Comparison of ENCODE assay signal across 9 cellular contexts in genomic region chr17:81396278-81396721, GRCh38. TPM values are rescaled to one million over a fixed set of nuclear protein-coding genes. Genes with fewer than 3 reads are reported as not detected.
A peak's percentile ranks its signal among the peaks of the same experiment; 100 is the strongest.
DNase-seq lines count a peak whose midpoint lies in the region; ATAC-seq and TF ChIP-seq lines count a peak whose summit lies in the region.
"Had no signal": no experiment of that assay in that cellular context is flagged by ENCODE, and none has a peak within 500 bp of the region (broad histone marks: within the 10 kb centered on the region; RNA-seq: fewer than 3 reads in every experiment).

No MANE protein-coding gene starts in this region.

- 3% methylated on average over 27 of the region's 54 CpGs for WGBS in SK-N-SH (ENCODE audit: low lambda C conversion rate)
- WGBS in mesenchymal stem cell = under 1% methylated on average over 28 of the region's 54 CpGs
- 14% methylated on average over 53 of the region's 54 CpGs; no CpG with 5 or more reads in 1 of the 2 donors for WGBS in transverse colon (ENCODE audit: low coverage in 1 of 2), 2 donors

- no peaks in the 10 kb centered on the region for H3K9me2 ChIP-seq in SK-N-SH

- peaks cover 36 to 73% of the 10 kb centered on the region in 2 experiments for H3K4me1 ChIP-seq in SK-N-SH (ENCODE audit: control insufficient read depth in 1 of 2, insufficient read depth in 2 of 2, low read depth in 1 of 2, low read length in 1 of 2)
- H3K4me1 ChIP-seq in mesenchymal stem cell (ENCODE audit: control insufficient read depth, insufficient read depth, low read depth, low read length) = peaks cover 27% of the 10 kb centered on the region
- peaks cover 20 to 50% (median 41%) of the 10 kb centered on the region in 4 donors for H3K4me1 ChIP-seq in transverse colon

- TF ChIP-seq EP300 in SK-N-SH (IDR thresholded peaks at IDR 0.05; ENCODE audit: borderline replicate concordance in 1 of 2, low read depth in 1 of 2, low read length in 1 of 2) (no peak), transverse colon (IDR thresholded peaks at IDR 0.05; ENCODE audit: low read depth) (no peak)

- no peaks in the 10 kb centered on the region for H3K27me3 ChIP-seq in SK-N-SH (ENCODE audit: insufficient read depth)
- H3K27me3 ChIP-seq in mesenchymal stem cell (ENCODE audit: control insufficient read depth in 1 of 2, insufficient read depth in 1 of 2, low read length in 2 of 2) = no peaks in the 10 kb centered on the region
- H3K27me3 ChIP-seq in transverse colon = peaks cover 13% of the 10 kb centered on the region

- intact Hi-C loops in transverse colon (cut with DNase I; ENCODE audit: low total_unique reads) = loop anchor here (10.0 kb wide), 1 partner anchor 101 kb away; the partner anchor contains the start of gene SLC38A10

- H3K4ac ChIP-seq in mesenchymal stem cell (ENCODE audit: low read depth in 1 of 2, low read length in 2 of 2) = peak overlapping the region; percentile 96 to 100

- H3K36me3 ChIP-seq in SK-N-SH (replicated peaks in 1 of 2; ENCODE audit: control insufficient read depth in 1 of 2, insufficient read depth in 2 of 2, low read length in 1 of 2) = no peaks in the 10 kb centered on the region
- peaks cover 0 to 2% of the 10 kb centered on the region in 2 experiments for H3K36me3 ChIP-seq in mesenchymal stem cell (ENCODE audit: control insufficient read depth in 1 of 2, insufficient read depth in 2 of 2, low read depth in 1 of 2, low read length in 2 of 2)
- H3K36me3 ChIP-seq in transverse colon = no peaks in the 10 kb centered on the region

- peak overlapping the region; percentile 99 for H2BK5ac ChIP-seq in mesenchymal stem cell (ENCODE audit: low read depth, low read length, poor library complexity, severe bottlenecking)

- POLR2A ChIA-PET in SK-N-SH (lab: Yijun Ruan, JAX) = interaction anchor here (0.6 to 3.6 kb wide), 5 partner anchors 23 to 103 kb away, joined by 4 to 28 read pairs (median 9); no protein-coding TSS in a partner anchor
- POLR2A ChIA-PET in GM10248 (lab: Yijun Ruan, JAX) = no interaction called here

- H3K9me3 ChIP-seq in SK-N-SH = no peaks in the 10 kb centered on the region
- no peaks in the 10 kb centered on the region for H3K9me3 ChIP-seq in mesenchymal stem cell (ENCODE audit: control insufficient read depth, low read length)
- no peaks in the 10 kb centered on the region for H3K9me3 ChIP-seq in transverse colon

- peak overlapping the region; percentile 99 for H2BK15ac ChIP-seq in mesenchymal stem cell (ENCODE audit: low read depth, poor library complexity, severe bottlenecking)

- ATAC-seq in SK-N-SH treated with all-trans-retinoic acid at 6 μM for 48 hours = no peak

- TF ChIP-seq RAD21 in SK-N-SH (IDR thresholded peaks at IDR 0.05; ENCODE audit: low read length) = no peak

- peaks cover 21% of the 10 kb centered on the region for H4K20me1 ChIP-seq in SK-N-SH (ENCODE audit: insufficient read depth)

- H3K4me2 ChIP-seq in SK-N-SH = peak overlapping the region; percentile 93
- H3K4me2 ChIP-seq in mesenchymal stem cell (ENCODE audit: low read length, poor library complexity, severe bottlenecking) = peak overlapping the region; percentile 97

- H3K18ac ChIP-seq in mesenchymal stem cell (ENCODE audit: low read depth in 1 of 2, low read length in 2 of 2) = peak overlapping the region; percentile 96 to 98

- peak overlapping the region; percentile 84 for H4K8ac ChIP-seq in mesenchymal stem cell (ENCODE audit: low read length)

- peak overlapping the region; percentile 65 for H2AK5ac ChIP-seq in mesenchymal stem cell (ENCODE audit: low read length, severe bottlenecking)

- H3K9ac ChIP-seq in SK-N-SH (peak overlapping the region; percentile 95), mesenchymal stem cell (ENCODE audit: low read length) (peak overlapping the region; percentile 96)

- peak overlapping the region; percentile 92 to 95 for H3K14ac ChIP-seq in mesenchymal stem cell (ENCODE audit: low read length in 2 of 2)

- DNase-seq in SK-N-SH (no peak), mesenchymal stem cell (no peak), transverse colon (no peak), SIG-M5 (lab: John Stamatoyannopoulos, UW) (no peak), GM10248 (ENCODE audit: extremely low spot score) (no peak)
- DNase-seq in activated T-cell treated with anti-CD3 and anti-CD28 coated beads, Interleukin-2, amount 50 U/mL, for 48 hours = no peak

- peaks cover 32% of the 10 kb centered on the region for H3F3A ChIP-seq in SK-N-SH (replicated peaks; ENCODE audit: insufficient read depth)

- H3K4me3 ChIP-seq in SK-N-SH (ENCODE audit: low read depth in 2 of 2, low read length in 1 of 2) = peak overlapping the region; percentile 60 to 80
- peak overlapping the region; percentile 66 to 82 for H3K4me3 ChIP-seq in mesenchymal stem cell (ENCODE audit: insufficient read depth in 1 of 2, low read depth in 1 of 2, low read length in 2 of 2)
- H3K4me3 ChIP-seq in transverse colon = peak overlapping the region; percentile 54 to 85 (median 70)

- TF ChIP-seq CTCF in SK-N-SH (IDR thresholded peaks at IDR 0.05) (no peak), transverse colon (IDR thresholded peaks at IDR 0.05) (no peak), GM10248 (IDR thresholded peaks at IDR 0.05; ENCODE audit: control extremely low read depth, extremely low read depth, low read depth, missing control alignments) (no peak)

- H3K79me1 ChIP-seq in mesenchymal stem cell (replicated peaks; ENCODE audit: low read length, poor library complexity, severe bottlenecking) = peaks cover 9% of the 10 kb centered on the region

- no peak for TF ChIP-seq POLR2A in transverse colon (IDR thresholded peaks at IDR 0.05)

- peak overlapping the region; percentile 100 for H2BK120ac ChIP-seq in mesenchymal stem cell (ENCODE audit: low read depth, low read length)

- in situ Hi-C loops in transverse colon (cut with MboI; ENCODE audit: low pct_ligation_motif_present in 1 of 4, low pct_unique_long_range_greater_than_20kb in 1 of 4, low sequenced_read_pairs in 3 of 4) = loop anchor here in 2 of 4 donors (10.0 to 25.0 kb wide), 3 partner anchors 61 to 109 kb away; partner anchors contain the start of gene SLC38A10 (in 1 of the 2)

- CTCF ChIA-PET in SK-N-SH (lab: Yijun Ruan, JAX) = interaction anchor here (0.8 to 8.6 kb wide), 16 partner anchors 11 to 143 kb away, joined by 3 to 104 read pairs (median 6); no protein-coding TSS in a partner anchor
- CTCF ChIA-PET in GM10248 (lab: Yijun Ruan, JAX) = interaction anchor here (2.0 kb wide), 1 partner anchor 25 kb away, joined by 6 read pairs; no protein-coding TSS in a partner anchor

- H4K91ac ChIP-seq in mesenchymal stem cell (ENCODE audit: low read length) = peak overlapping the region; percentile 99

- peak overlapping the region; percentile 61 to 97 for H2BK12ac ChIP-seq in mesenchymal stem cell (ENCODE audit: low read length in 2 of 2)

- no peak overlapping the region for H3K23ac ChIP-seq in mesenchymal stem cell (ENCODE audit: low read length in 2 of 2)

- peaks cover 70% of the 10 kb centered on the region for H3K79me2 ChIP-seq in SK-N-SH (ENCODE audit: insufficient read depth)

- H3K27ac ChIP-seq in SK-N-SH (ENCODE audit: low read depth in 2 of 2, low read length in 1 of 2) = peak overlapping the region; percentile 83 to 89
- peak overlapping the region; percentile 72 for H3K27ac ChIP-seq in cingulate gyrus (ENCODE audit: low read depth, low read length)
- peak overlapping the region; percentile 72 for H3K27ac ChIP-seq in mesenchymal stem cell (ENCODE audit: low read length, poor library complexity, severe bottlenecking)
- H3K27ac ChIP-seq in transverse colon = peak overlapping the region; percentile 95 to 99 (median 98)

- H2AFZ ChIP-seq in SK-N-SH (ENCODE audit: low read depth) (peak overlapping the region; percentile 78; the same call in 1 of the 2 replicates), mesenchymal stem cell (ENCODE audit: low read depth, low read length) (no peak overlapping the region)

TF ChIP-seq in SK-N-SH, 30 proteins besides CTCF, POLR2A, EP300 and RAD21 (continues in another document):
- TF ChIP-seq POLR2AphosphoS5 (IDR thresholded peaks at IDR 0.05; ENCODE audit: low read depth, low read length) (no peak), YY1 (IDR thresholded peaks at IDR 0.05; ENCODE audit: low read depth) (no peak), GATA2 (CRISPR knock-in tag; IDR thresholded peaks at IDR 0.05) (no peak), FOXM1 (IDR thresholded peaks at IDR 0.05; ENCODE audit: low read depth) (no peak), RCOR1 (IDR thresholded peaks at IDR 0.05; ENCODE audit: low read length) (no peak)

TF ChIP-seq in SK-N-SH treated with all-trans-retinoic acid at 6 μM for 48 hours, 23 proteins besides CTCF, POLR2A, EP300 and RAD21 (continues in another document):
- TF ChIP-seq ZFP30 (CRISPR knock-in tag; IDR thresholded peaks at IDR 0.05) = no peak
- no peak for TF ChIP-seq TOX (CRISPR knock-in tag; IDR thresholded peaks at IDR 0.05; ENCODE audit: borderline replicate concordance)
- TF ChIP-seq CSDC2 (CRISPR knock-in tag; IDR thresholded peaks at IDR 0.05) = no peak
- TF ChIP-seq OSR1 (CRISPR knock-in tag; IDR thresholded peaks at IDR 0.05) = no peak
- TF ChIP-seq, protein P1, sequence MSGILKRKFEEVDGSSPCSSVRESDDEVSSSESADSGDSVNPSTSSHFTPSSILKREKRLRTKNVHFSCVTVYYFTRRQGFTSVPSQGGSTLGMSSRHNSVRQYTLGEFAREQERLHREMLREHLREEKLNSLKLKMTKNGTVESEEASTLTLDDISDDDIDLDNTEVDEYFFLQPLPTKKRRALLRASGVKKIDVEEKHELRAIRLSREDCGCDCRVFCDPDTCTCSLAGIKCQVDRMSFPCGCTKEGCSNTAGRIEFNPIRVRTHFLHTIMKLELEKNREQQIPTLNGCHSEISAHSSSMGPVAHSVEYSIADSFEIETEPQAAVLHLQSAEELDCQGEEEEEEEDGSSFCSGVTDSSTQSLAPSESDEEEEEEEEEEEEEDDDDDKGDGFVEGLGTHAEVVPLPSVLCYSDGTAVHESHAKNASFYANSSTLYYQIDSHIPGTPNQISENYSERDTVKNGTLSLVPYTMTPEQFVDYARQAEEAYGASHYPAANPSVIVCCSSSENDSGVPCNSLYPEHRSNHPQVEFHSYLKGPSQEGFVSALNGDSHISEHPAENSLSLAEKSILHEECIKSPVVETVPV (CRISPR knock-in tag; IDR thresholded peaks at IDR 0.05) = no peak
- no peak for TF ChIP-seq ISL1 (CRISPR knock-in tag; IDR thresholded peaks at IDR 0.05)
- TF ChIP-seq, protein P2, sequence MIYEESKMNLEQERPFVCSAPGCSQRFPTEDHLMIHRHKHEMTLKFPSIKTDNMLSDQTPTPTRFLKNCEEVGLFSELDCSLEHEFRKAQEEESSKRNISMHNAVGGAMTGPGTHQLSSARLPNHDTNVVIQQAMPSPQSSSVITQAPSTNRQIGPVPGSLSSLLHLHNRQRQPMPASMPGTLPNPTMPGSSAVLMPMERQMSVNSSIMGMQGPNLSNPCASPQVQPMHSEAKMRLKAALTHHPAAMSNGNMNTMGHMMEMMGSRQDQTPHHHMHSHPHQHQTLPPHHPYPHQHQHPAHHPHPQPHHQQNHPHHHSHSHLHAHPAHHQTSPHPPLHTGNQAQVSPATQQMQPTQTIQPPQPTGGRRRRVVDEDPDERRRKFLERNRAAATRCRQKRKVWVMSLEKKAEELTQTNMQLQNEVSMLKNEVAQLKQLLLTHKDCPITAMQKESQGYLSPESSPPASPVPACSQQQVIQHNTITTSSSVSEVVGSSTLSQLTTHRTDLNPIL (CRISPR knock-in tag; IDR thresholded peaks at IDR 0.05; ENCODE audit: low read depth) = no peak
- no peak for TF ChIP-seq ZFP3 (CRISPR knock-in tag; IDR thresholded peaks at IDR 0.05)

RNA-seq across cellular contexts. Expression of gene BAHCC1, which starts 1.0 kb away (rescaled TPM):
- 3.6 and 6.4 TPM in 2 replicates for polyA plus RNA-seq in SK-N-SH (2012; rRNA removed)
- 1.4 and 4.3 TPM in 2 replicates for polyA plus RNA-seq in SK-N-SH (2012; cell fraction: cytosol; rRNA removed)
- polyA plus RNA-seq in SK-N-SH (2012; cell fraction: nucleus; rRNA removed) = 27.3 and 28.3 TPM in 2 replicates
- 8.3 TPM for polyA plus RNA-seq in mesenchymal stem cell (2013, experiment 1 of 2)
- polyA plus RNA-seq in mesenchymal stem cell (2013, experiment 2 of 2) = 8.6 TPM
- 100 to 1,000 TPM in 1 of 4 donors, 10 to 100 TPM in 2, 1 to 10 TPM in 1; 8.7 to 133 (median 12.4) TPM for total RNA-seq in transverse colon
- polyA plus RNA-seq: CD4-positive, CD25-positive, alpha-beta regulatory T cell had no signal
